10 cellular contexts compared by ENCODE assay signal in the genomic region with DNA sequence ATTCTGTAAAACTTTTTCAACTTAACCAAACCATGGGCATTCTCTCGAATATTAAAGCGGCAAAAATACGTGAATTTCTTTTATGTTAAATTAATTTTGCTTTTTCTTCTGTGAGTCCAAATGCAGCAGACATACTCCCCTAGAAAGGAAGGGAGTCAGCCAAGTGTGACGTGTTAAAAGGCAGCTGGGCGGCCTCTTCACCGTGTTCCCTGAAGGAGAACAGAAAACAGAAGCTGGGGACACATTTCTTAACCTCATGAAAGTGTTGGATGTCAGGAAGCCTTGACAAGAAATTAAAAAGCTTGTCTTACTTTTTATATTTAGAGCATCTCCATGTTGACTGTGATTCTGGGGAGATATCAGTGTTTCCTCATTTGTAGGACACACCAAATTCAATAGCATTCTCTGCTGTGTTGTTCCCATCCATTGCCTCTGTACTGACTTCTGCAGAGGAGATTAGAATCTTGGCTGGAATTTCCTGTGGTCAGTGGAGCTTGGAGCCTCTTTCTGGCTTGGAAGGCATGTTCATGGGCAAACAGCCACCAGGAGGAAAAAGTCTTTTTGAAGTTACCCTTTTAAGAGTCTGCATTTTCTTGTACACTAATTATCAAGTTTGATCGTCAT.
A peak's percentile ranks its signal among the peaks of the same experiment; 100 is the strongest.
DNase-seq lines count a peak whose midpoint lies in the region; ATAC-seq and TF ChIP-seq lines count a peak whose summit lies in the region.
"Had no signal": no experiment of that assay in that cellular context is flagged by ENCODE, and none has a peak within 500 bp of the region (broad histone marks: within the 10 kb centered on the region; RNA-seq: fewer than 3 reads in every experiment).

No MANE protein-coding gene starts in this region.

- peak overlapping the region; percentile 53 for H3K27ac Mint-ChIP-seq in progenitor cell of endocrine pancreas

- WGBS in GM23248 (ENCODE audit: low coverage in 1 of 2, low lambda C conversion rate in 2 of 2, missing lambda C conversion rate in 2 of 2), 2 experiments: 7 to 9% methylated on average over 7 of the region's 7 CpGs
- WGBS in gastroesophageal sphincter (ENCODE audit: low coverage in 1 of 2), 2 donors: 52 to 67% methylated on average over 7 of the region's 7 CpGs

- no peaks in the 10 kb centered on the region for H3K27me3 ChIP-seq in GM23248 (replicated peaks; ENCODE audit: insufficient read depth)
- H3K27me3 ChIP-seq in gastroesophageal sphincter: no peaks in the 10 kb centered on the region
- peaks cover 0 to 4% of the 10 kb centered on the region in 2 donors for H3K27me3 ChIP-seq in Peyer's patch

- no peak for TF ChIP-seq EP300 in gastroesophageal sphincter (IDR thresholded peaks at IDR 0.05)

- no peaks in the 10 kb centered on the region for H3K36me3 Mint-ChIP-seq in progenitor cell of endocrine pancreas (ENCODE audit: insufficient read depth)

- H3K9me3 ChIP-seq in GM23248 (ENCODE audit: low read depth) (no peaks in the 10 kb centered on the region), gastroesophageal sphincter (no peaks in the 10 kb centered on the region), Peyer's patch (no peaks in the 10 kb centered on the region)

- no peaks in the 10 kb centered on the region for H3K4me1 ChIP-seq in GM23248 (ENCODE audit: insufficient read depth)
- peaks cover 0 to 4% (median 0%) of the 10 kb centered on the region in 3 donors for H3K4me1 ChIP-seq in gastroesophageal sphincter
- no peaks in the 10 kb centered on the region for H3K4me1 ChIP-seq in Peyer's patch

- ATAC-seq in gastroesophageal sphincter (peak; percentile 43), GM21576 (IDR thresholded peaks at IDR 0.05; ENCODE audit: unreplicated experiment) (no peak), HG02840 (IDR thresholded peaks at IDR 0.05; ENCODE audit: low FRiP score, unreplicated experiment) (no peak), left colon (no peak)

- H3K27me3 Mint-ChIP-seq in progenitor cell of endocrine pancreas: no peaks in the 10 kb centered on the region

- in situ Hi-C loops in GM23248 (cut with MboI): no loop called here

- H3K27ac ChIP-seq in GM23248 (no peak overlapping the region), gastroesophageal sphincter (no peak overlapping the region), Peyer's patch (no peak overlapping the region)

- peaks cover 53% of the 10 kb centered on the region for H3K4me1 Mint-ChIP-seq in progenitor cell of endocrine pancreas (ENCODE audit: low read depth)

- no peaks in the 10 kb centered on the region for H3F3A ChIP-seq in GM23248 (ENCODE audit: insufficient read depth)

- TF ChIP-seq POLR2A in gastroesophageal sphincter (IDR thresholded peaks at IDR 0.05): no peak
- TF ChIP-seq POLR2A in Peyer's patch (IDR thresholded peaks at IDR 0.05): no peak

- H3K36me3 ChIP-seq in GM23248 (ENCODE audit: low read depth): no peaks in the 10 kb centered on the region
- H3K36me3 ChIP-seq in gastroesophageal sphincter: no peaks in the 10 kb centered on the region
- no peaks in the 10 kb centered on the region for H3K36me3 ChIP-seq in Peyer's patch

- no peak overlapping the region for H2AFZ ChIP-seq in GM23248

- TF ChIP-seq CTCF in gastroesophageal sphincter (IDR thresholded peaks at IDR 0.05) (no peak), progenitor cell of endocrine pancreas (IDR thresholded peaks at IDR 0.05; ENCODE audit: unreplicated experiment) (no peak), Peyer's patch (IDR thresholded peaks at IDR 0.05) (no peak)

- H3K9me2 ChIP-seq in GM23248 (ENCODE audit: insufficient read depth): no peaks in the 10 kb centered on the region

- H3K79me2 ChIP-seq in GM23248 (ENCODE audit: insufficient read depth): no peaks in the 10 kb centered on the region

- H3K4me3 ChIP-seq in GM23248 (no peak overlapping the region), gastroesophageal sphincter (no peak overlapping the region), Peyer's patch (no peak overlapping the region)

- H3K9me3 Mint-ChIP-seq in progenitor cell of endocrine pancreas (ENCODE audit: low read depth): no peaks in the 10 kb centered on the region

- H3K4me2 ChIP-seq in GM23248 (ENCODE audit: unreplicated experiment): no peak overlapping the region

- no peak overlapping the region for H3K9ac ChIP-seq in GM23248

- H4K20me1 ChIP-seq in GM23248 (ENCODE audit: insufficient read depth): no peaks in the 10 kb centered on the region

- intact Hi-C loops in left colon (cut with DNase I, micrococcal nuclease): no loop called here

- peak; percentile 13 for DNase-seq in GM23248
- DNase-seq in NCI-H69 (lab: John Stamatoyannopoulos, UW): peak; percentile 76
- no peak for DNase-seq in progenitor cell of endocrine pancreas (ENCODE audit: low spot score, unreplicated experiment)
- DNase-seq in Peyer's patch: no peak
- DNase-seq in left colon: no peak
- DNase-seq: activated T-cell treated with anti-CD3 and anti-CD28 coated beads, Interleukin-2, amount 50 U/mL, for 1 hour; IMR-90 had no signal

- H3K4me3 Mint-ChIP-seq in progenitor cell of endocrine pancreas (ENCODE audit: low read depth): no peak overlapping the region

Comparison
In these comparisons a context has a peak if more than half of its experiments do, and no peak if none do; other contexts are left out.
1. DNase-seq: peak in GM23248 (single experiment) and NCI-H69 (single experiment); none in progenitor cell of endocrine pancreas (single experiment), Peyer's patch (0 of 3) and left colon (0 of 2).